In the genomic region with DNA sequence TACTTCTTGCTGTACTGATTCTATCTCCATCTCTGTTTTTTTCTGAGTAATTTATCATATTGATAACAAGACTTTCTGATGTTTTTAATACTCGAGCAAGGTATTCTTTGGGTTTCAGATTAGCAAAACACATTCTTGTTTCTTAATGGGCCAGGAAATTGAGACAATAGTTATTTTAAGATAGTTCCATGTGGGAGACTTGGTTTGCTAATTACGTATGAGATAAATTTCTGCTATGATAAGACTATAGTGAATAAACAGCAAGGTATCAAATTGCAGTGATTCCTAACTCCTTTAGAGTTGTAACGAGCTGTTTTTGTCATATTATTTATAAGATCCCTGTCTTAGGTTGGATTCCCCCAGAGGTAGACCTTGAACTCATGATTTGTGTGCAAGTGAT, we compare ENCODE assay signal across 1 cellular context.
TF ChIP-seq lines count a peak whose summit lies in the region.

No MANE protein-coding gene starts in this region.

TF ChIP-seq in HEK293T, 16 proteins besides CTCF, POLR2A, EP300 and RAD21 (continued from another document):
- TF ChIP-seq CTBP1 (IDR thresholded peaks at IDR 0.05; ENCODE audit: borderline replicate concordance): peak; percentile 67; the same call in 1 of the 2 replicates
